In genomic region chr13:91426913-91427312, GRCh38 we compare ENCODE assay signal across 25 cellular contexts. TPM values are rescaled to one million over a fixed set of nuclear protein-coding genes. Genes with fewer than 3 reads are reported as not detected.
DNase-seq lines count a peak whose midpoint lies in the region; ATAC-seq, FAIRE-seq and TF ChIP-seq lines count a peak whose summit lies in the region.
"Had no signal": no experiment of that assay in that cellular context is flagged by ENCODE, and none has a peak within 500 bp of the region (broad histone marks: within the 10 kb centered on the region; RNA-seq: fewer than 3 reads in every experiment).

No MANE protein-coding gene starts in this region.

- no peak overlapping the region for H3K27ac Mint-ChIP-seq in stimulated activated effector memory CD8-positive, alpha-beta T cell treated with anti-CD3 and anti-CD28 coated beads, Interleukin-12 subunit alpha, Interleukin-12 subunit beta, amount 100 ng/mL, for 72 hours
- H3K27ac Mint-ChIP-seq: B cell; CD14-positive monocyte; CD4-positive, alpha-beta T cell; CD8-positive, alpha-beta memory T cell had no signal

- peaks cover 32% of the 10 kb centered on the region for H3K9me3 ChIP-seq in BLaER1
- peaks cover 25% of the 10 kb centered on the region for H3K9me3 ChIP-seq in OCI-LY7 (ENCODE audit: low read length)
- peaks cover 0 to 17% of the 10 kb centered on the region in 2 donors for H3K9me3 ChIP-seq in kidney (ENCODE audit: control insufficient read depth in 1 of 2, low read length in 2 of 2)
- H3K9me3 ChIP-seq in MG63, result peaks cover 3% of the 10 kb centered on the region

- no peaks in the 10 kb centered on the region for H3K79me2 ChIP-seq in OCI-LY7 (ENCODE audit: insufficient read depth, low read depth, low read length)

- H3K36me3 Mint-ChIP-seq in stimulated activated effector memory CD8-positive, alpha-beta T cell treated with anti-CD3 and anti-CD28 coated beads, Interleukin-12 subunit alpha, Interleukin-12 subunit beta, amount 100 ng/mL, for 72 hours, result no peaks in the 10 kb centered on the region
- H3K36me3 Mint-ChIP-seq: CD14-positive monocyte had no signal

- CTCF ChIA-PET in OCI-LY7 (lab: Charles Lee; ENCODE audit: unreplicated experiment), result no interaction called here

- BruUV-seq in OCI-LY7 (replicated peaks; lab: Mats Ljungman, UMichigan), result no TSS peak

- intact Hi-C loops in OCI-LY7 (cut with micrococcal nuclease; ENCODE audit: unreplicated experiment) (no loop called here), kidney (cut with DNase I) (no loop called here)

- no peak overlapping the region for H3K4me3 Mint-ChIP-seq in stimulated activated effector memory CD8-positive, alpha-beta T cell treated with anti-CD3 and anti-CD28 coated beads, Interleukin-12 subunit alpha, Interleukin-12 subunit beta, amount 100 ng/mL, for 72 hours
- H3K4me3 Mint-ChIP-seq: B cell; CD14-positive monocyte; CD4-positive, alpha-beta T cell; CD8-positive, alpha-beta memory T cell had no signal

- H3K9ac ChIP-seq in BLaER1 (no peak overlapping the region), kidney (ENCODE audit: low read length in 2 of 2) (no peak overlapping the region)
- H3K9ac ChIP-seq: BLaER1 treated with 17β-estradiol and CSF1 and Interleukin-3, amounts not matched to agents 10 nM and 100 nM; GM23248 had no signal

- ATAC-seq in GM21367 (IDR thresholded peaks at IDR 0.05; ENCODE audit: unreplicated experiment), result no peak
- ATAC-seq in stimulated activated effector memory CD8-positive, alpha-beta T cell treated with anti-CD3 and anti-CD28 coated beads, Interleukin-12 subunit alpha, Interleukin-12 subunit beta, amount 100 ng/mL, for 72 hours, result no peak

- DNase-seq in OCI-LY7 (ENCODE audit: low spot score) (peak; percentile 72), astrocyte of the hippocampus (ENCODE audit: low read depth, low spot score) (peak; percentile 1), kidney (peak; percentile 18), MG63 (no peak), mucosa of gallbladder (ENCODE audit: low spot score) (no peak)
- DNase-seq in stimulated activated effector memory CD8-positive, alpha-beta T cell treated with anti-CD3 and anti-CD28 coated beads, Interleukin-12 subunit alpha, Interleukin-12 subunit beta, amount 100 ng/mL, for 72 hours (ENCODE audit: low spot score in 2 of 2), result no peak
- DNase-seq: CD4-positive, alpha-beta T cell; CD8-positive, alpha-beta memory T cell; DMS 273 treated with DMSO at 0.1 percent for 48 hours; DMS79; EL; GDM1; GM23248; H7; HCEC 1CT had no signal

- POLR2A ChIA-PET in OCI-LY7 (lab: Charles Lee), result interaction anchor here (1.2 to 1.9 kb wide), 2 partner anchors 17 to 32 kb away, joined by 3 to 4 read pairs; no protein-coding TSS in a partner anchor

- H3K27ac ChIP-seq in BLaER1 (no peak overlapping the region), OCI-LY7 (ENCODE audit: low read depth, low read length, poor library complexity, severe bottlenecking) (no peak overlapping the region), kidney (ENCODE audit: low read depth in 2 of 2, low read length in 2 of 2) (no peak overlapping the region)
- H3K27ac ChIP-seq: 22Rv1; BLaER1 treated with 17β-estradiol and CSF1 and Interleukin-3, amounts not matched to agents 10 nM and 100 nM; GM23248 had no signal

- no peaks in the 10 kb centered on the region for H3K4me1 Mint-ChIP-seq in stimulated activated effector memory CD8-positive, alpha-beta T cell treated with anti-CD3 and anti-CD28 coated beads, Interleukin-12 subunit alpha, Interleukin-12 subunit beta, amount 100 ng/mL, for 72 hours
- H3K4me1 Mint-ChIP-seq: B cell; CD14-positive monocyte; CD8-positive, alpha-beta memory T cell had no signal

- TF ChIP-seq CTCF in OCI-LY7 (conservative IDR thresholded peaks at IDR 0.05; ENCODE audit: low read length) (no peak), kidney (IDR thresholded peaks at IDR 0.05; ENCODE audit: borderline replicate concordance, extremely low read depth, insufficient read depth) (no peak)

- no peaks in the 10 kb centered on the region for H3K9me2 ChIP-seq in OCI-LY7 (ENCODE audit: insufficient read depth, low read length)

- H4K20me1 ChIP-seq in BLaER1 (no peaks in the 10 kb centered on the region), OCI-LY7 (ENCODE audit: insufficient read depth, low read length) (no peaks in the 10 kb centered on the region)
- H4K20me1 ChIP-seq: BLaER1 treated with 17β-estradiol and CSF1 and Interleukin-3, amounts not matched to agents 10 nM and 100 nM had no signal

- no peak for FAIRE-seq in kidney (lab: Jason Lieb, UNC)
- FAIRE-seq: A204.1, D721Med, GM12892, H1 had no signal

- peaks cover 11% of the 10 kb centered on the region for H3K9me3 Mint-ChIP-seq in stimulated activated effector memory CD8-positive, alpha-beta T cell treated with anti-CD3 and anti-CD28 coated beads, Interleukin-12 subunit alpha, Interleukin-12 subunit beta, amount 100 ng/mL, for 72 hours

- no peaks in the 10 kb centered on the region for H3K4me1 ChIP-seq in BLaER1
- H3K4me1 ChIP-seq in OCI-LY7 (ENCODE audit: insufficient read depth, low read length, poor library complexity, severe bottlenecking), result no peaks in the 10 kb centered on the region
- no peaks in the 10 kb centered on the region for H3K4me1 ChIP-seq in kidney (ENCODE audit: control insufficient read depth in 1 of 2, insufficient read depth in 1 of 2, low read depth in 1 of 2, low read length in 2 of 2)
- H3K4me1 ChIP-seq: BLaER1 treated with 17β-estradiol and CSF1 and Interleukin-3, amounts not matched to agents 10 nM and 100 nM had no signal

- H3K4me3 ChIP-seq in BLaER1, result 0 out of 2 replicates have a peak overlapping the region, but pooled peaks have one; percentile 1
- H3K4me3 ChIP-seq in OCI-LY7 (ENCODE audit: low read depth, low read length, poor library complexity, severe bottlenecking), result no peak overlapping the region
- H3K4me3 ChIP-seq in kidney (ENCODE audit: low read length in 2 of 2), result no peak overlapping the region
- no peak overlapping the region for H3K4me3 ChIP-seq in MG63
- H3K4me3 ChIP-seq: GM23248 had no signal

- H3K4me2 ChIP-seq in BLaER1 (no peak overlapping the region), OCI-LY7 (ENCODE audit: low read length) (no peak overlapping the region)
- H3K4me2 ChIP-seq: BLaER1 treated with 17β-estradiol and CSF1 and Interleukin-3, amounts not matched to agents 10 nM and 100 nM had no signal

- H3K27me3 ChIP-seq in BLaER1, result no peaks in the 10 kb centered on the region
- H3K27me3 ChIP-seq in MG63, result no peaks in the 10 kb centered on the region
- H3K27me3 ChIP-seq: BLaER1 treated with 17β-estradiol and CSF1 and Interleukin-3, amounts not matched to agents 10 nM and 100 nM had no signal

- H3K36me3 ChIP-seq in BLaER1 (no peaks in the 10 kb centered on the region), OCI-LY7 (ENCODE audit: insufficient read depth, low read length) (no peaks in the 10 kb centered on the region), kidney (ENCODE audit: control insufficient read depth in 1 of 2, insufficient read depth in 2 of 2, low read length in 2 of 2) (no peaks in the 10 kb centered on the region), MG63 (no peaks in the 10 kb centered on the region)

- no peak overlapping the region for H2AFZ ChIP-seq in OCI-LY7 (ENCODE audit: low read length)
- H2AFZ ChIP-seq: GM23248 had no signal

RNA-seq across cellular contexts. Expression of gene GPC5, which starts 28.5 kb away (rescaled TPM):
- total RNA-seq in OCI-LY7 (2014; rRNA removed; shearing (Covaris generic)), result 1.7 and 2.4 TPM in 2 replicates
- total RNA-seq in OCI-LY7 (2022), result not detected in 2 replicates
- total RNA-seq in kidney, result 0.47 TPM
- 6.8 TPM for polyA plus RNA-seq in kidney (ENCODE audit: insufficient read depth, low read depth, low replicate concordance)
- total RNA-seq in MG63 (2014; rRNA removed; shearing (Covaris generic); ENCODE audit: low replicate concordance), result not detected in 2 replicates
- 2.2 TPM for total RNA-seq in mucosa of gallbladder
- total RNA-seq: CD4-positive, alpha-beta T cell had no signal
- polyA plus RNA-seq: CD14-positive monocyte, GM23248 had no signal

Comparison
In these comparisons a context has a peak if more than half of its experiments do, and no peak if none do; other contexts are left out.
1. DNase-seq: peak in OCI-LY7 (single experiment), astrocyte of the hippocampus (single experiment) and kidney (single experiment); none in stimulated activated effector memory CD8-positive, alpha-beta T cell treated with anti-CD3 and anti-CD28 coated beads, Interleukin-12 subunit alpha, Interleukin-12 subunit beta, amount 100 ng/mL, for 72 hours (0 of 2), MG63 (single experiment) and mucosa of gallbladder (single experiment).